21 cellular contexts compared by ENCODE assay signal in genomic region chr2:241068942-241069810, GRCh38. TPM values are rescaled to one million over a fixed set of nuclear protein-coding genes. Genes with fewer than 3 reads are reported as not detected.
DNase-seq lines count a peak whose midpoint lies in the region; ATAC-seq and TF ChIP-seq lines count a peak whose summit lies in the region.
"Had no signal": no experiment of that assay in that cellular context is flagged by ENCODE, and none has a peak within 500 bp of the region (broad histone marks: within the 10 kb centered on the region; RNA-seq: fewer than 3 reads in every experiment).

No MANE protein-coding gene starts in this region.

- intact Hi-C loops in activated CD4-positive, alpha-beta memory T cell treated with anti-CD3 and anti-CD28 coated beads for 36 hours (cut with micrococcal nuclease), result no loop called here

- H3K9me3 Mint-ChIP-seq in activated CD4-positive, alpha-beta memory T cell treated with anti-CD3 and anti-CD28 coated beads, Interleukin-2, amount 10 ng/mL, durations not matched to agents 7 days and 5 days, result no peaks in the 10 kb centered on the region
- H3K9me3 Mint-ChIP-seq in activated CD4-positive, alpha-beta memory T cell treated with anti-CD3 and anti-CD28 coated beads for 36 hours, result no peaks in the 10 kb centered on the region
- H3K9me3 Mint-ChIP-seq: IgD-negative memory B cell had no signal

- WGBS in lung, 2 donors, result 95 to 97% methylated on average over 28 of the region's 28 CpGs

- H3K4me3 ChIP-seq in lung, result no peak overlapping the region
- H3K4me3 ChIP-seq: BLaER1 treated with 17β-estradiol and CSF1 and Interleukin-3, amounts not matched to agents 10 nM and 100 nM; Peyer's patch had no signal

- CTCF ChIA-PET in activated CD4-positive, alpha-beta memory T cell treated with anti-CD3 and anti-CD28 coated beads, Interleukin-2, amount 10 ng/mL, durations not matched to agents 7 days and 5 days (lab: Charles Lee), result interaction anchor here (0.6 kb wide), 1 partner anchor 49 kb away, joined by 4 read pairs; no protein-coding TSS in a partner anchor
- CTCF ChIA-PET in activated CD4-positive, alpha-beta memory T cell treated with anti-CD3 and anti-CD28 coated beads for 36 hours (lab: Charles Lee), result no interaction called here

- H3K27me3 Mint-ChIP-seq in activated CD4-positive, alpha-beta memory T cell treated with anti-CD3 and anti-CD28 coated beads, Interleukin-2, amount 10 ng/mL, durations not matched to agents 7 days and 5 days, result no peaks in the 10 kb centered on the region
- H3K27me3 Mint-ChIP-seq in activated CD4-positive, alpha-beta memory T cell treated with anti-CD3 and anti-CD28 coated beads for 36 hours, result no peaks in the 10 kb centered on the region
- H3K27me3 Mint-ChIP-seq: CD4-positive, alpha-beta memory T cell; IgD-negative memory B cell had no signal

- H3K27me3 ChIP-seq in lung (ENCODE audit: control insufficient read depth, insufficient read depth), result no peaks in the 10 kb centered on the region
- H3K27me3 ChIP-seq: BLaER1 treated with 17β-estradiol and CSF1 and Interleukin-3, amounts not matched to agents 10 nM and 100 nM; Peyer's patch had no signal

- no peaks in the 10 kb centered on the region for H3K4me1 Mint-ChIP-seq in activated CD4-positive, alpha-beta memory T cell treated with anti-CD3 and anti-CD28 coated beads, Interleukin-2, amount 10 ng/mL, durations not matched to agents 7 days and 5 days
- H3K4me1 Mint-ChIP-seq in activated CD4-positive, alpha-beta memory T cell treated with anti-CD3 and anti-CD28 coated beads for 36 hours (ENCODE audit: low read depth), result peaks cover 2% of the 10 kb centered on the region
- H3K4me1 Mint-ChIP-seq: IgD-negative memory B cell had no signal

- H3K36me3 Mint-ChIP-seq in activated CD4-positive, alpha-beta memory T cell treated with anti-CD3 and anti-CD28 coated beads, Interleukin-2, amount 10 ng/mL, durations not matched to agents 7 days and 5 days (ENCODE audit: low read depth), result no peaks in the 10 kb centered on the region
- no peaks in the 10 kb centered on the region for H3K36me3 Mint-ChIP-seq in activated CD4-positive, alpha-beta memory T cell treated with anti-CD3 and anti-CD28 coated beads for 36 hours

- peaks cover 0 to 4% of the 10 kb centered on the region in 2 donors for H3K4me1 ChIP-seq in lung (ENCODE audit: control insufficient read depth in 2 of 2, insufficient read depth in 2 of 2, low read length in 2 of 2)
- H3K4me1 ChIP-seq: Caco-2, Peyer's patch had no signal

- ATAC-seq in lung (ENCODE audit: insufficient read depth, low FRiP score) (no peak), GM21515 (IDR thresholded peaks at IDR 0.05; ENCODE audit: unreplicated experiment) (no peak), HG03432 (IDR thresholded peaks at IDR 0.05; ENCODE audit: unreplicated experiment) (no peak)

- no peak for TF ChIP-seq CTCF in lung (IDR thresholded peaks at IDR 0.05; ENCODE audit: control extremely low read depth, extremely low read depth)

- H3K27ac ChIP-seq in lung (ENCODE audit: low read depth in 1 of 2, low read length in 1 of 2), result no peak overlapping the region
- H3K27ac ChIP-seq: BLaER1 treated with 17β-estradiol and CSF1 and Interleukin-3, amounts not matched to agents 10 nM and 100 nM; Peyer's patch had no signal

- POLR2A ChIA-PET in activated CD4-positive, alpha-beta memory T cell treated with anti-CD3 and anti-CD28 coated beads, Interleukin-2, amount 10 ng/mL, durations not matched to agents 7 days and 5 days (lab: Charles Lee), result no interaction called here
- POLR2A ChIA-PET in activated CD4-positive, alpha-beta memory T cell treated with anti-CD3 and anti-CD28 coated beads for 36 hours (lab: Charles Lee), result no interaction called here

- H3K36me3 ChIP-seq in lung (ENCODE audit: control insufficient read depth in 2 of 2, insufficient read depth in 2 of 2, low read length in 2 of 2), result peaks cover 3 to 61% of the 10 kb centered on the region in 2 donors

- H3K27ac Mint-ChIP-seq in activated CD4-positive, alpha-beta memory T cell treated with anti-CD3 and anti-CD28 coated beads, Interleukin-2, amount 10 ng/mL, durations not matched to agents 7 days and 5 days, result no peak overlapping the region
- H3K27ac Mint-ChIP-seq in activated CD4-positive, alpha-beta memory T cell treated with anti-CD3 and anti-CD28 coated beads for 36 hours, result no peak overlapping the region
- H3K27ac Mint-ChIP-seq: CD4-positive, alpha-beta memory T cell had no signal

- no peak overlapping the region for H3K4me3 Mint-ChIP-seq in activated CD4-positive, alpha-beta memory T cell treated with anti-CD3 and anti-CD28 coated beads, Interleukin-2, amount 10 ng/mL, durations not matched to agents 7 days and 5 days
- no peak overlapping the region for H3K4me3 Mint-ChIP-seq in activated CD4-positive, alpha-beta memory T cell treated with anti-CD3 and anti-CD28 coated beads for 36 hours
- H3K4me3 Mint-ChIP-seq: CD4-positive, alpha-beta memory T cell; IgD-negative memory B cell had no signal

- peak; percentile 4 for DNase-seq in activated CD4-positive, alpha-beta memory T cell treated with anti-CD3 and anti-CD28 coated beads, Interleukin-2, amount 10 ng/mL, durations not matched to agents 7 days and 5 days
- no peak for DNase-seq in activated CD4-positive, alpha-beta memory T cell treated with anti-CD3 and anti-CD28 coated beads for 36 hours
- DNase-seq in GM03348 (ENCODE audit: low spot score), result peak; percentile 14
- DNase-seq in lung (ENCODE audit: low spot score), result peak; percentile 26
- peak; percentile 13 for DNase-seq in stimulated activated CD8-positive, alpha-beta memory T cell treated with anti-CD3 and anti-CD28 coated beads, Interleukin-4, amount 100 ng/mL, for 48 hours
- no peak for DNase-seq in activated CD4-positive, CD25-positive, alpha-beta regulatory T cell treated with anti-CD3 and anti-CD28 coated beads, Interleukin-2, amount 50 U/mL, for 72 hours
- DNase-seq: 8988T; Caco-2; CD4-positive, alpha-beta memory T cell; DND-41; GOT3; NCI-H1694; NCI-H2081 treated with DMSO at 0.1 percent for 48 hours; NCI-H2171 treated with DMSO at 0.1 percent for 48 hours; NCI-H524 treated with DMSO at 0.1 percent for 48 hours; NCI-H82 had no signal

- no peaks in the 10 kb centered on the region for H3K9me3 ChIP-seq in lung (ENCODE audit: control insufficient read depth in 2 of 2, insufficient read depth in 1 of 2, low read length in 1 of 2)
- H3K9me3 ChIP-seq: BLaER1 treated with 17β-estradiol and CSF1 and Interleukin-3, amounts not matched to agents 10 nM and 100 nM; Caco-2; Peyer's patch had no signal

RNA-seq across cellular contexts. Expression of gene MTERF4, which starts 32.9 kb away (rescaled TPM):
- total RNA-seq in activated CD4-positive, alpha-beta memory T cell treated with anti-CD3 and anti-CD28 coated beads, Interleukin-2, amount 10 ng/mL, durations not matched to agents 7 days and 5 days, result 10 to 100 TPM; 41.5 to 45.4 TPM
- total RNA-seq in activated CD4-positive, alpha-beta memory T cell treated with anti-CD3 and anti-CD28 coated beads for 36 hours, result 10 to 100 TPM; 43.9 to 46.0 TPM
- total RNA-seq in lung, result 10 to 100 TPM; 24.7 to 50.1 TPM
- polyA plus RNA-seq in lung, result 10 to 100 TPM; 23.5 to 30.3 TPM

Comparison
In these comparisons a context has a peak if more than half of its experiments do, and no peak if none do; other contexts are left out.
1. DNase-seq: peak in activated CD4-positive, alpha-beta memory T cell treated with anti-CD3 and anti-CD28 coated beads, Interleukin-2, amount 10 ng/mL, durations not matched to agents 7 days and 5 days (single experiment), GM03348 (single experiment), lung (single experiment) and stimulated activated CD8-positive, alpha-beta memory T cell treated with anti-CD3 and anti-CD28 coated beads, Interleukin-4, amount 100 ng/mL, for 48 hours (single experiment); none in activated CD4-positive, alpha-beta memory T cell treated with anti-CD3 and anti-CD28 coated beads for 36 hours (single experiment) and activated CD4-positive, CD25-positive, alpha-beta regulatory T cell treated with anti-CD3 and anti-CD28 coated beads, Interleukin-2, amount 50 U/mL, for 72 hours (single experiment).